Comparison of ENCODE assay signal across 14 cellular contexts in genomic region chr5:138305797-138306196, GRCh38. TPM values are rescaled to one million over a fixed set of nuclear protein-coding genes. Genes with fewer than 3 reads are reported as not detected.
DNase-seq lines count a peak whose midpoint lies in the region; ATAC-seq, FAIRE-seq and TF ChIP-seq lines count a peak whose summit lies in the region.
"Had no signal": no experiment of that assay in that cellular context is flagged by ENCODE, and none has a peak within 500 bp of the region (broad histone marks: within the 10 kb centered on the region; RNA-seq: fewer than 3 reads in every experiment).

No MANE protein-coding gene starts in this region.

- TF ChIP-seq POLR2A in GM12892 (IDR thresholded peaks at IDR 0.05; ENCODE audit: low read depth, low read length): no peak

- no peak overlapping the region for H3K27ac Mint-ChIP-seq in progenitor cell of endocrine pancreas
- H3K27ac Mint-ChIP-seq: activated CD8-positive, alpha-beta T cell treated with anti-CD3 and anti-CD28 coated beads for 36 hours; activated naive CD8-positive, alpha-beta T cell treated with anti-CD3 and anti-CD28 coated beads, Interleukin-2, amount 50 U/mL, for 24 hours; HFFc6; naive B cell had no signal

- H3K4me1 ChIP-seq in foreskin keratinocyte: no peaks in the 10 kb centered on the region

- peaks cover 2% of the 10 kb centered on the region for H3K4me1 Mint-ChIP-seq in progenitor cell of endocrine pancreas (ENCODE audit: low read depth)
- H3K4me1 Mint-ChIP-seq: activated naive CD8-positive, alpha-beta T cell treated with anti-CD3 and anti-CD28 coated beads, Interleukin-2, amount 50 U/mL, for 24 hours; naive B cell had no signal

- no peak overlapping the region for H3K4me3 Mint-ChIP-seq in progenitor cell of endocrine pancreas (ENCODE audit: low read depth)
- H3K4me3 Mint-ChIP-seq: activated CD8-positive, alpha-beta T cell treated with anti-CD3 and anti-CD28 coated beads for 36 hours; activated naive CD8-positive, alpha-beta T cell treated with anti-CD3 and anti-CD28 coated beads, Interleukin-2, amount 50 U/mL, for 24 hours; HFFc6; naive B cell had no signal

- H3K27ac ChIP-seq in foreskin keratinocyte: no peak overlapping the region
- H3K27ac ChIP-seq: skin epidermis had no signal

- no peak for FAIRE-seq in frontal cortex (lab: Jason Lieb, UNC)
- FAIRE-seq in GM12892 (lab: Jason Lieb, UNC): no peak

- peaks cover 10% of the 10 kb centered on the region for H3K36me3 Mint-ChIP-seq in progenitor cell of endocrine pancreas (ENCODE audit: insufficient read depth)
- H3K36me3 Mint-ChIP-seq: naive B cell had no signal

- no peaks in the 10 kb centered on the region for H3K27me3 Mint-ChIP-seq in progenitor cell of endocrine pancreas
- H3K27me3 Mint-ChIP-seq: activated CD8-positive, alpha-beta T cell treated with anti-CD3 and anti-CD28 coated beads for 36 hours; activated naive CD8-positive, alpha-beta T cell treated with anti-CD3 and anti-CD28 coated beads, Interleukin-2, amount 50 U/mL, for 24 hours; naive B cell had no signal

- TF ChIP-seq CTCF in foreskin keratinocyte (conservative IDR thresholded peaks at IDR 0.05) (peak; percentile 50), progenitor cell of endocrine pancreas (IDR thresholded peaks at IDR 0.05; ENCODE audit: unreplicated experiment) (no peak)

- peak; percentile 11 for DNase-seq in Ammon's horn (ENCODE audit: low spot score)
- DNase-seq in OCI-M1 (lab: John Stamatoyannopoulos, UW): peak; percentile 60
- peak; percentile 25 to 60 for DNase-seq in foreskin keratinocyte
- DNase-seq in frontal cortex (ENCODE audit: low spot score in 2 of 2): no peak
- no peak for DNase-seq in progenitor cell of endocrine pancreas (ENCODE audit: low spot score, unreplicated experiment)
- no peak for DNase-seq in GM12892 (ENCODE audit: insufficient read length)
- DNase-seq: activated CD8-positive, alpha-beta T cell treated with anti-CD3 and anti-CD28 coated beads for 36 hours; activated naive CD8-positive, alpha-beta T cell treated with anti-CD3 and anti-CD28 coated beads, Interleukin-2, amount 50 U/mL, for 24 hours; HFFc6; naive B cell had no signal

- ATAC-seq in foreskin keratinocyte: peak; percentile 15
- ATAC-seq in HG03025 (IDR thresholded peaks at IDR 0.05; ENCODE audit: low FRiP score, unreplicated experiment): no peak
- ATAC-seq: activated CD8-positive, alpha-beta T cell treated with anti-CD3 and anti-CD28 coated beads for 36 hours; activated naive CD8-positive, alpha-beta T cell treated with anti-CD3 and anti-CD28 coated beads, Interleukin-2, amount 50 U/mL, for 24 hours; SK-N-SH treated with all-trans-retinoic acid at 6 μM for 48 hours had no signal

- H3K9me3 Mint-ChIP-seq in progenitor cell of endocrine pancreas (ENCODE audit: low read depth): no peaks in the 10 kb centered on the region
- H3K9me3 Mint-ChIP-seq: activated CD8-positive, alpha-beta T cell treated with anti-CD3 and anti-CD28 coated beads for 36 hours; activated naive CD8-positive, alpha-beta T cell treated with anti-CD3 and anti-CD28 coated beads, Interleukin-2, amount 50 U/mL, for 24 hours; HFFc6 had no signal

- H3K27me3 ChIP-seq in foreskin keratinocyte: no peaks in the 10 kb centered on the region

- no peak for TF ChIP-seq EP300 in Ishikawa (IDR thresholded peaks at IDR 0.05; ENCODE audit: borderline replicate concordance)

- TF ChIP-seq RAD21 in Ishikawa (IDR thresholded peaks at IDR 0.05; ENCODE audit: low read depth): no peak

TF ChIP-seq in Ishikawa, 13 proteins besides CTCF, POLR2A, EP300 and RAD21:
- TF ChIP-seq EGR1 (IDR thresholded peaks at IDR 0.05) (no peak), NFIC (IDR thresholded peaks at IDR 0.05) (peak; percentile 42)

RNA-seq across cellular contexts. Expression of gene CDC25C, which starts 25.8 kb away (rescaled TPM):
- total RNA-seq in foreskin keratinocyte: 7.9 and 9.4 TPM in 2 replicates
- 6.9 and 7.8 TPM in 2 replicates for polyA plus RNA-seq in foreskin keratinocyte
- 2.4 TPM for total RNA-seq in frontal cortex
- 10.6 and 11.5 TPM in 2 replicates for total RNA-seq in progenitor cell of endocrine pancreas
- 6.6 TPM for polyA plus RNA-seq in GM12892 (2012; ENCODE audit: missing spikeins)

RNA-seq across cellular contexts. Expression of gene GFRA3, which starts 31.4 kb away (rescaled TPM):
- not detected in 2 replicates for total RNA-seq in foreskin keratinocyte
- polyA plus RNA-seq in foreskin keratinocyte: not detected in 2 replicates
- total RNA-seq in frontal cortex: not detected
- 22.9 and 24.4 TPM in 2 replicates for total RNA-seq in progenitor cell of endocrine pancreas
- polyA plus RNA-seq in GM12892 (2012; ENCODE audit: missing spikeins): 0.13 TPM
- total RNA-seq: activated CD8-positive, alpha-beta T cell treated with anti-CD3 and anti-CD28 coated beads for 36 hours; HFFc6 had no signal

RNA-seq across cellular contexts. Expression of gene FAM53C, which starts 32.3 kb away (rescaled TPM):
- 23.6 and 25.1 TPM in 2 replicates for total RNA-seq in foreskin keratinocyte
- polyA plus RNA-seq in foreskin keratinocyte: 11.7 and 12.8 TPM in 2 replicates
- 19.2 TPM for total RNA-seq in frontal cortex
- 56.6 TPM in 2 replicates for total RNA-seq in progenitor cell of endocrine pancreas
- 14.6 TPM for polyA plus RNA-seq in GM12892 (2012; ENCODE audit: missing spikeins)

RNA-seq across cellular contexts. Expression of gene KDM3B, which starts 46.7 kb away (rescaled TPM):
- 48.3 and 49.0 TPM in 2 replicates for total RNA-seq in foreskin keratinocyte
- 12.5 and 15.7 TPM in 2 replicates for polyA plus RNA-seq in foreskin keratinocyte
- total RNA-seq in frontal cortex: 81.9 TPM
- total RNA-seq in progenitor cell of endocrine pancreas: 118 and 126 TPM in 2 replicates
- 24.1 TPM for polyA plus RNA-seq in GM12892 (2012; ENCODE audit: missing spikeins)

Comparison
In these comparisons a context has a peak if more than half of its experiments do, and no peak if none do; other contexts are left out.
1. DNase-seq: peak in Ammon's horn (single experiment), OCI-M1 (single experiment) and foreskin keratinocyte (2 of 2); none in frontal cortex (0 of 2), progenitor cell of endocrine pancreas (single experiment) and GM12892 (single experiment).
2. RNA of gene GFRA3, which starts 31.4 kb away (total RNA-seq): 22.9 to 24.4 TPM in progenitor cell of endocrine pancreas; not detected in foreskin keratinocyte and not detected in frontal cortex (single experiment); every median in the first group is over 10 times any median in the second.